11 cellular contexts compared by ENCODE assay signal in the genomic region with DNA sequence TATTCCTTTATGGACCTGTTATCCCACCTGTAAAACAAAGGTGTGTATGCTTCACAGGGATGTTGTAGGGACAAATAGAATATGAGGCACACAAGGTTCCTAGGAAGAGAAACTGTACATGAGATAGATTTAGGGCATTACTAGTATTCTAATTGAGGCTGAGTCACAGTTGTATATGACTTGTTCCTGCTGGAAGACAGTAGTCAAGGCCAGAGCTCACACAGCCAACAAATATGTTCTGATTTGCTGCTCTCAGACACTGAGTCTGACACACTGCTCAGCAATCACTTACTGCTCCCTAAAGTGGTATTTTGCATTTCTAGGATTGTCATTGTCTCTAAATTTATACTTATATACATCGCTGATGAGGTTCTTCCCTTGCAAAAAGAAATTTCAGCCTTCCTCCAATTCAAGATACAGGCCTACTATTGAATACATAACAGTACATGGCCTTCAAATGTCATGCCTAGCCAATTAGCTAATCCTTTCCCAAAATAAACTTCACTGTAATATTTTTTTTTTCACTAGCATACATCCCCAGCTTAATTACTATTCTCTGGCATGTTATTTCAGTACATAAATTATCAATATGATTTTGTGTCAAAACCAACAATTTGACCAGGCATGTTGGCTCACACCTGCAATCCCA.
DNase-seq lines count a peak whose midpoint lies in the region; ATAC-seq, FAIRE-seq and TF ChIP-seq lines count a peak whose summit lies in the region.
"Had no signal": no experiment of that assay in that cellular context is flagged by ENCODE, and none has a peak within 500 bp of the region (broad histone marks: within the 10 kb centered on the region; RNA-seq: fewer than 3 reads in every experiment).

No MANE protein-coding gene starts in this region.

- CTCF ChIA-PET in HCT116 (lab: Charles Lee): interaction anchor here (1.3 to 2.2 kb wide), 2 partner anchors 10 to 55 kb away, joined by 3 to 7 read pairs; no protein-coding TSS in a partner anchor

- H3K36me3 ChIP-seq in HCT116 (ENCODE audit: control insufficient read depth in 1 of 2, insufficient read depth in 2 of 2, low read length in 2 of 2): no peaks in the 10 kb centered on the region
- H3K36me3 ChIP-seq in bronchial epithelial cell (ENCODE audit: control insufficient read depth, insufficient read depth, low read length): no peaks in the 10 kb centered on the region

- POLR2A ChIA-PET in HCT116 (lab: Charles Lee): interaction anchor here (0.6 kb wide), 1 partner anchor 261 kb away, joined by 3 read pairs; no protein-coding TSS in a partner anchor

- H3K4me1 Mint-ChIP-seq in stimulated activated memory B cell treated with anti-CD40 and anti-IgM and Interleukin-4, amounts not matched to agents 10 μg/mL and 1 μg/mL and 100 μg/mL, for 72 hours: peaks cover 16% of the 10 kb centered on the region

- H3K4me2 ChIP-seq in HCT116 (ENCODE audit: low read length): no peak overlapping the region

- H3K27ac ChIP-seq in HCT116 (ENCODE audit: low read depth, low read length): peak overlapping the region; percentile 41; the same call in 1 of the 2 replicates

- no peak for TF ChIP-seq POLR2A in HCT116 (IDR thresholded peaks at IDR 0.05; ENCODE audit: borderline replicate concordance, extremely low read depth, insufficient read depth, insufficient read length)

- no peaks in the 10 kb centered on the region for H3K9me3 Mint-ChIP-seq in stimulated activated memory B cell treated with anti-CD40 and anti-IgM and Interleukin-4, amounts not matched to agents 10 μg/mL and 1 μg/mL and 100 μg/mL, for 72 hours
- H3K9me3 Mint-ChIP-seq: effector memory CD8-positive, alpha-beta T cell; stimulated activated naive B cell treated with anti-CD40 and anti-IgM and Interleukin-4, amounts not matched to agents 10 μg/mL and 1 μg/mL and 100 μg/mL, for 72 hours had no signal

- peaks cover 12% of the 10 kb centered on the region; the same call in 1 of the 2 replicates for H3K79me2 ChIP-seq in HCT116 (ENCODE audit: insufficient read depth, low read length)

- H3K9ac ChIP-seq in HCT116 (ENCODE audit: low read length): no peak overlapping the region

- H3K27me3 ChIP-seq in HCT116 (ENCODE audit: insufficient read depth, low read length): no peaks in the 10 kb centered on the region
- H3K27me3 ChIP-seq in bronchial epithelial cell (ENCODE audit: control insufficient read depth, insufficient read depth, low read length): no peaks in the 10 kb centered on the region

- peaks cover 20 to 28% of the 10 kb centered on the region in 2 experiments for H3K4me1 ChIP-seq in HCT116 (ENCODE audit: control insufficient read depth in 1 of 2, insufficient read depth in 2 of 2, low read length in 2 of 2)

- H3K9me2 ChIP-seq in HCT116 (ENCODE audit: insufficient read depth): no peaks in the 10 kb centered on the region

- H4K20me1 ChIP-seq in HCT116 (ENCODE audit: insufficient read depth): 0 out of 2 replicates have a peak, but pooled peaks cover 4% of the 10 kb centered on the region

- peak overlapping the region; percentile 25 for H3K27ac Mint-ChIP-seq in stimulated activated memory B cell treated with anti-CD40 and anti-IgM and Interleukin-4, amounts not matched to agents 10 μg/mL and 1 μg/mL and 100 μg/mL, for 72 hours
- H3K27ac Mint-ChIP-seq: stimulated activated naive B cell treated with anti-CD40 and anti-IgM and Interleukin-4, amounts not matched to agents 10 μg/mL and 1 μg/mL and 100 μg/mL, for 72 hours had no signal

- H3K4me3 ChIP-seq in HCT116 (replicated peaks in 1 of 2; ENCODE audit: low read depth in 1 of 2, low read length in 2 of 2) (no peak overlapping the region), bronchial epithelial cell (ENCODE audit: low read depth, low read length) (no peak overlapping the region)

- intact Hi-C loops in HCT116 (cut with micrococcal nuclease): loop anchor here (5.0 to 10.0 kb wide), 3 partner anchors 729 to 851 kb away; no protein-coding TSS in a partner anchor

- no peaks in the 10 kb centered on the region for H3K27me3 Mint-ChIP-seq in stimulated activated memory B cell treated with anti-CD40 and anti-IgM and Interleukin-4, amounts not matched to agents 10 μg/mL and 1 μg/mL and 100 μg/mL, for 72 hours
- H3K27me3 Mint-ChIP-seq: effector memory CD8-positive, alpha-beta T cell; stimulated activated naive B cell treated with anti-CD40 and anti-IgM and Interleukin-4, amounts not matched to agents 10 μg/mL and 1 μg/mL and 100 μg/mL, for 72 hours had no signal

- RAD21 ChIA-PET in HCT116 (lab: Charles Lee; ENCODE audit: low non-redundant PET in 1 of 2, low total read pairs in 2 of 2, uncharacterized antibody in 2 of 2, unreplicated experiment in 2 of 2): interaction anchor here in 1 of 2 experiments (1.0 kb wide), 1 partner anchor 55 kb away, joined by 3 read pairs; no protein-coding TSS in a partner anchor

- TF ChIP-seq CTCF in HCT116 (IDR thresholded peaks at IDR 0.05 in 2 of 3, conservative IDR thresholded peaks at IDR 0.05 in 1 of 3; ENCODE audit: borderline replicate concordance in 1 of 3, insufficient read depth in 1 of 3, low read depth in 2 of 3, low read length in 2 of 3): no peak
- TF ChIP-seq CTCF in bronchial epithelial cell (IDR thresholded peaks at IDR 0.05; ENCODE audit: insufficient read depth, low read length, severe bottlenecking): no peak

- peaks cover 12% of the 10 kb centered on the region for H3K36me3 Mint-ChIP-seq in stimulated activated memory B cell treated with anti-CD40 and anti-IgM and Interleukin-4, amounts not matched to agents 10 μg/mL and 1 μg/mL and 100 μg/mL, for 72 hours
- H3K36me3 Mint-ChIP-seq: stimulated activated naive B cell treated with anti-CD40 and anti-IgM and Interleukin-4, amounts not matched to agents 10 μg/mL and 1 μg/mL and 100 μg/mL, for 72 hours had no signal

- TF ChIP-seq RAD21 in HCT116 (IDR thresholded peaks at IDR 0.05; ENCODE audit: low read depth): no peak

- in situ Hi-C loops in ACHN (cut with HindIII; ENCODE audit: low pct_ligation_motif_present, low pct_unique_long_range_greater_than_20kb, low sequenced_read_pairs): no loop called here

- no TSS peak for BruUV-seq in HCT116 (replicated peaks; lab: Mats Ljungman, UMichigan)

- FAIRE-seq in bronchial epithelial cell (lab: Jason Lieb, UNC): no peak

- DNase-seq in HCT116 (ENCODE audit: low read depth, low spot score): no peak
- DNase-seq in bronchial epithelial cell (ENCODE audit: low read depth): peak; percentile 69
- peak; percentile 86 for DNase-seq in iris pigment epithelial cell (ENCODE audit: low read depth)
- no peak for DNase-seq in NCI-H1105 treated with DMSO at 0.1 percent for 48 hours (lab: John Stamatoyannopoulos, UW)
- no peak for DNase-seq in NCI-H82 treated with DMSO at 0.1 percent for 48 hours (lab: John Stamatoyannopoulos, UW; ENCODE audit: unreplicated experiment)
- DNase-seq in ACHN: no peak
- DNase-seq: effector memory CD8-positive, alpha-beta T cell; H7; NCI-H1417 treated with DMSO at 0.1 percent for 48 hours; stimulated activated naive B cell treated with anti-CD40 and anti-IgM and Interleukin-4, amounts not matched to agents 10 μg/mL and 1 μg/mL and 100 μg/mL, for 72 hours had no signal

- H2AFZ ChIP-seq in HCT116 (ENCODE audit: low read depth, low read length, poor library complexity, severe bottlenecking): no peak overlapping the region

- no peaks in the 10 kb centered on the region for H3K9me3 ChIP-seq in HCT116 (ENCODE audit: control insufficient read depth in 1 of 2, insufficient read depth in 1 of 2, low read depth in 1 of 2, low read length in 2 of 2)

- H3K4me3 Mint-ChIP-seq in stimulated activated memory B cell treated with anti-CD40 and anti-IgM and Interleukin-4, amounts not matched to agents 10 μg/mL and 1 μg/mL and 100 μg/mL, for 72 hours: no peak overlapping the region
- H3K4me3 Mint-ChIP-seq: effector memory CD8-positive, alpha-beta T cell; stimulated activated naive B cell treated with anti-CD40 and anti-IgM and Interleukin-4, amounts not matched to agents 10 μg/mL and 1 μg/mL and 100 μg/mL, for 72 hours had no signal

- peak; percentile 53 for ATAC-seq in HCT116
- no peak for ATAC-seq in stimulated activated memory B cell treated with anti-CD40 and anti-IgM and Interleukin-4, amounts not matched to agents 10 μg/mL and 1 μg/mL and 100 μg/mL, for 72 hours

TF ChIP-seq in HCT116, 20 proteins besides CTCF, POLR2A, EP300 and RAD21:
- TF ChIP-seq, protein P1, sequence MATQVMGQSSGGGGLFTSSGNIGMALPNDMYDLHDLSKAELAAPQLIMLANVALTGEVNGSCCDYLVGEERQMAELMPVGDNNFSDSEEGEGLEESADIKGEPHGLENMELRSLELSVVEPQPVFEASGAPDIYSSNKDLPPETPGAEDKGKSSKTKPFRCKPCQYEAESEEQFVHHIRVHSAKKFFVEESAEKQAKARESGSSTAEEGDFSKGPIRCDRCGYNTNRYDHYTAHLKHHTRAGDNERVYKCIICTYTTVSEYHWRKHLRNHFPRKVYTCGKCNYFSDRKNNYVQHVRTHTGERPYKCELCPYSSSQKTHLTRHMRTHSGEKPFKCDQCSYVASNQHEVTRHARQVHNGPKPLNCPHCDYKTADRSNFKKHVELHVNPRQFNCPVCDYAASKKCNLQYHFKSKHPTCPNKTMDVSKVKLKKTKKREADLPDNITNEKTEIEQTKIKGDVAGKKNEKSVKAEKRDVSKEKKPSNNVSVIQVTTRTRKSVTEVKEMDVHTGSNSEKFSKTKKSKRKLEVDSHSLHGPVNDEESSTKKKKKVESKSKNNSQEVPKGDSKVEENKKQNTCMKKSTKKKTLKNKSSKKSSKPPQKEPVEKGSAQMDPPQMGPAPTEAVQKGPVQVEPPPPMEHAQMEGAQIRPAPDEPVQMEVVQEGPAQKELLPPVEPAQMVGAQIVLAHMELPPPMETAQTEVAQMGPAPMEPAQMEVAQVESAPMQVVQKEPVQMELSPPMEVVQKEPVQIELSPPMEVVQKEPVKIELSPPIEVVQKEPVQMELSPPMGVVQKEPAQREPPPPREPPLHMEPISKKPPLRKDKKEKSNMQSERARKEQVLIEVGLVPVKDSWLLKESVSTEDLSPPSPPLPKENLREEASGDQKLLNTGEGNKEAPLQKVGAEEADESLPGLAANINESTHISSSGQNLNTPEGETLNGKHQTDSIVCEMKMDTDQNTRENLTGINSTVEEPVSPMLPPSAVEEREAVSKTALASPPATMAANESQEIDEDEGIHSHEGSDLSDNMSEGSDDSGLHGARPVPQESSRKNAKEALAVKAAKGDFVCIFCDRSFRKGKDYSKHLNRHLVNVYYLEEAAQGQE (IDR thresholded peaks at IDR 0.05; ENCODE audit: low read depth): no peak
- TF ChIP-seq SRF (IDR thresholded peaks at IDR 0.05; ENCODE audit: low read depth): no peak
- no peak for TF ChIP-seq POLR2AphosphoS5 (IDR thresholded peaks at IDR 0.05; ENCODE audit: low read depth, low read length)
- no peak for TF ChIP-seq CEBPB (IDR thresholded peaks at IDR 0.05; ENCODE audit: low read depth)
- TF ChIP-seq ZFX (IDR thresholded peaks at IDR 0.05): no peak

Comparison
In these comparisons a context has a peak if more than half of its experiments do, and no peak if none do; other contexts are left out.
1. DNase-seq: peak in bronchial epithelial cell (single experiment) and iris pigment epithelial cell (single experiment); none in HCT116 (single experiment), NCI-H1105 treated with DMSO at 0.1 percent for 48 hours (single experiment), NCI-H82 treated with DMSO at 0.1 percent for 48 hours (single experiment) and ACHN (single experiment).